In genomic region chr9:100581081-100581480, GRCh38 we compare ENCODE assay signal across 19 cellular contexts. TPM values are rescaled to one million over a fixed set of nuclear protein-coding genes. Genes with fewer than 3 reads are reported as not detected.
"Had no signal": no experiment of that assay in that cellular context is flagged by ENCODE, and none has a peak within 500 bp of the region (broad histone marks: within the 10 kb centered on the region; RNA-seq: fewer than 3 reads in every experiment).

No MANE protein-coding gene starts in this region.

- H3K9ac ChIP-seq: SK-N-SH had no signal

- H3K27me3 Mint-ChIP-seq: activated CD8-positive, alpha-beta T cell treated with anti-CD3 and anti-CD28 coated beads for 36 hours; activated naive CD8-positive, alpha-beta T cell treated with anti-CD3 and anti-CD28 coated beads for 36 hours had no signal

- H3K4me1 Mint-ChIP-seq: activated naive CD4-positive, alpha-beta T cell treated with anti-CD3 and anti-CD28 coated beads, Interleukin-2, amount 10 ng/mL, durations not matched to agents 7 days and 5 days; activated naive CD8-positive, alpha-beta T cell treated with anti-CD3 and anti-CD28 coated beads for 36 hours; IgD-negative memory B cell had no signal

- H3K27me3 ChIP-seq: MG63 had no signal

- DNase-seq: activated CD4-positive, alpha-beta T cell treated with anti-CD3 and anti-CD28 coated beads for 4 hours; activated CD8-positive, alpha-beta memory T cell treated with anti-CD3 and anti-CD28 coated beads, Interleukin-2, amount 50 U/mL, for 4 hours; activated CD8-positive, alpha-beta T cell treated with anti-CD3 and anti-CD28 coated beads for 36 hours; activated gamma-delta T cell treated with Interleukin-2 at 50 U/mL for 16 hours; activated naive CD4-positive, alpha-beta T cell treated with anti-CD3 and anti-CD28 coated beads, Interleukin-2, amount 10 ng/mL, durations not matched to agents 7 days and 5 days; activated naive CD8-positive, alpha-beta T cell treated with anti-CD3 and anti-CD28 coated beads for 36 hours; activated T-cell treated with anti-CD3 and anti-CD28 coated beads, Interleukin-2, amount 50 U/mL, for 72 hours; KG1; MG63; NCI-H1436; NCI-H1694 treated with DMSO at 0.1 percent for 48 hours; NCI-H524; PC-9; SK-N-SH; T-helper 1 cell had no signal

- H3K36me3 Mint-ChIP-seq: activated naive CD4-positive, alpha-beta T cell treated with anti-CD3 and anti-CD28 coated beads, Interleukin-2, amount 10 ng/mL, durations not matched to agents 7 days and 5 days; activated naive CD8-positive, alpha-beta T cell treated with anti-CD3 and anti-CD28 coated beads for 36 hours; IgD-negative memory B cell had no signal

- H3K27ac ChIP-seq: PC-9 had no signal

- H3K27ac Mint-ChIP-seq: activated CD8-positive, alpha-beta T cell treated with anti-CD3 and anti-CD28 coated beads for 36 hours; activated naive CD4-positive, alpha-beta T cell treated with anti-CD3 and anti-CD28 coated beads, Interleukin-2, amount 10 ng/mL, durations not matched to agents 7 days and 5 days; activated naive CD8-positive, alpha-beta T cell treated with anti-CD3 and anti-CD28 coated beads for 36 hours; activated T-cell treated with anti-CD3 and anti-CD28 coated beads, Interleukin-2, amount 50 U/mL, for 72 hours; activated T-helper 2 cell treated with anti-CD3 and anti-CD28 coated beads, Interferon-gamma antibody, Interleukin-2, Interleukin-4, amounts not matched to agents 10 μg/mL and 5 μg/mL and 100 μg/mL, durations not matched to agents 14 hours and 24 hours and 36 hours; IgD-negative memory B cell; T-helper 2 cell treated with Interferon-gamma antibody and Interleukin-4, amounts not matched to agents 5 μg/mL and 100 μg/mL, for 36 hours had no signal

- H3K9me3 ChIP-seq: MG63, SK-N-SH had no signal

- H3K4me3 Mint-ChIP-seq: activated CD8-positive, alpha-beta T cell treated with anti-CD3 and anti-CD28 coated beads for 36 hours; activated naive CD4-positive, alpha-beta T cell treated with anti-CD3 and anti-CD28 coated beads, Interleukin-2, amount 10 ng/mL, durations not matched to agents 7 days and 5 days; activated naive CD8-positive, alpha-beta T cell treated with anti-CD3 and anti-CD28 coated beads for 36 hours; activated T-cell treated with anti-CD3 and anti-CD28 coated beads, Interleukin-2, amount 50 U/mL, for 72 hours; IgD-negative memory B cell; T-helper 2 cell treated with Interferon-gamma antibody and Interleukin-4, amounts not matched to agents 5 μg/mL and 100 μg/mL, for 36 hours had no signal

- ATAC-seq: activated CD4-positive, CD25-positive, alpha-beta regulatory T cell treated with anti-CD3 and anti-CD28 coated beads, Interleukin-2, amount 50 U/mL, for 24 hours; activated CD8-positive, alpha-beta T cell treated with anti-CD3 and anti-CD28 coated beads for 36 hours; activated T-cell treated with anti-CD3 and anti-CD28 coated beads, Interleukin-2, amount 50 U/mL, for 72 hours had no signal

- H3K4me3 ChIP-seq: MG63, PC-9 had no signal

- H3K36me3 ChIP-seq: MG63 had no signal

- H3K9me3 Mint-ChIP-seq: activated CD8-positive, alpha-beta T cell treated with anti-CD3 and anti-CD28 coated beads for 36 hours; activated naive CD4-positive, alpha-beta T cell treated with anti-CD3 and anti-CD28 coated beads, Interleukin-2, amount 10 ng/mL, durations not matched to agents 7 days and 5 days; activated naive CD8-positive, alpha-beta T cell treated with anti-CD3 and anti-CD28 coated beads for 36 hours; activated T-cell treated with anti-CD3 and anti-CD28 coated beads, Interleukin-2, amount 50 U/mL, for 72 hours; activated T-helper 2 cell treated with anti-CD3 and anti-CD28 coated beads, Interferon-gamma antibody, Interleukin-2, Interleukin-4, amounts not matched to agents 10 μg/mL and 5 μg/mL and 100 μg/mL, durations not matched to agents 14 hours and 24 hours and 36 hours; IgD-negative memory B cell; T-helper 2 cell treated with Interferon-gamma antibody and Interleukin-4, amounts not matched to agents 5 μg/mL and 100 μg/mL, for 36 hours had no signal

RNA-seq across cellular contexts. Expression of gene CAVIN4, which starts 3.2 kb away (rescaled TPM):
- polyA plus RNA-seq: IgD-negative memory B cell had no signal
